In the genomic region with DNA sequence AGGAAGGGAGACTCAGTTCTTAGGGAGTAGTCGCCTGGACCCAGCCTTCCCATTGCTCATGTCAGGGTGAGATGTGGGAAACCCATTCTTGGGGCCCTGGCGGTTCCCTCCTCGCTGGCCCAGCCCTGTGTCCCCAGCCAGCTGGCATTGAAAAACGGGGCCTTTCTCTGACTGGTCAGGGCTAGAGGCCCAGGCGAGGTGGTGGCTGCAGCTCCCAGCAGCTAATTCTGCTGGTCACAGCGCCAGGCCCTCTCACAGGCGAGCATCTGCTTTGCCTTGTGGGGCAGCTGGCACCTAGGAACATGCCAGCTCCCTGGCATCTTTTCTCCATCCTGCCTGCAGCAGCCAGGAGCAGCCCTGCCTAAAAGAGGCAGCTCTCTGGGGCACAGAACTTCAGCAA, we compare ENCODE assay signal across 22 cellular contexts. TPM values are rescaled to one million over a fixed set of nuclear protein-coding genes. Genes with fewer than 3 reads are reported as not detected.
DNase-seq lines count a peak whose midpoint lies in the region; ATAC-seq and TF ChIP-seq lines count a peak whose summit lies in the region.
"Had no signal": no experiment of that assay in that cellular context is flagged by ENCODE, and none has a peak within 500 bp of the region (broad histone marks: within the 10 kb centered on the region; RNA-seq: fewer than 3 reads in every experiment).

No MANE protein-coding gene starts in this region.

- ATAC-seq in T-helper 17 cell = peak; percentile 11
- ATAC-seq in naive thymus-derived CD8-positive, alpha-beta T cell = no peak
- ATAC-seq in HG02981 (IDR thresholded peaks at IDR 0.05; ENCODE audit: unreplicated experiment) = no peak
- ATAC-seq: activated CD8-positive, alpha-beta memory T cell treated with anti-CD3 and anti-CD28 coated beads, Interleukin-2, amount 10 ng/mL, durations not matched to agents 7 days and 5 days; K562; left lung; stimulated activated naive CD8-positive, alpha-beta T cell treated with anti-CD3 and anti-CD28 coated beads, Interleukin-15, Interleukin-2, amounts not matched to agents 100 U/mL and 50 U/mL, for 24 hours had no signal

- no peak for TF ChIP-seq CTCF in chondrocyte (IDR thresholded peaks at IDR 0.05)

- DNase-seq in Ammon's horn (ENCODE audit: low spot score) (peak; percentile 78), T-helper 17 cell (no peak), head of caudate nucleus (peak; percentile 26 to 85 (median 65)), chondrocyte (ENCODE audit: low spot score) (no peak), NCI-H526 (lab: John Stamatoyannopoulos, UW) (no peak)
- DNase-seq in naive thymus-derived CD8-positive, alpha-beta T cell = no peak
- no peak for DNase-seq in effector CD8-positive, alpha-beta T cell (lab: John Stamatoyannopoulos, UW)
- DNase-seq: ACHN; activated B cell treated with CpG ODN at 0.5 μM for 24 hours; activated CD8-positive, alpha-beta memory T cell treated with anti-CD3 and anti-CD28 coated beads, Interleukin-2, amount 10 ng/mL, durations not matched to agents 7 days and 5 days; activated naive CD4-positive, alpha-beta T cell treated with anti-CD3 and anti-CD28 coated beads, Interleukin-2, amount 50 U/mL, for 16 hours; DMS153; GOT3; left lung; NCI-H1417 treated with DMSO at 0.1 percent for 48 hours; PC-9; small intestine; stimulated activated naive CD8-positive, alpha-beta T cell treated with anti-CD3 and anti-CD28 coated beads, Interleukin-15, Interleukin-2, amounts not matched to agents 100 U/mL and 50 U/mL, for 24 hours had no signal

- peak overlapping the region; percentile 84 for H3K4me3 Mint-ChIP-seq in T-helper 17 cell
- peak overlapping the region in 6 of 10 donors; percentile 44 to 71 (median 56) for H3K4me3 Mint-ChIP-seq in naive thymus-derived CD8-positive, alpha-beta T cell
- no peak overlapping the region for H3K4me3 Mint-ChIP-seq in chondrocyte (ENCODE audit: unreplicated experiment)
- H3K4me3 Mint-ChIP-seq: activated B cell treated with CpG ODN at 0.5 μM for 24 hours; activated CD8-positive, alpha-beta memory T cell treated with anti-CD3 and anti-CD28 coated beads, Interleukin-2, amount 10 ng/mL, durations not matched to agents 7 days and 5 days; central memory CD8-positive, alpha-beta T cell; neural crest cell had no signal

- intact Hi-C loops in head of caudate nucleus (cut with DNase I) = no loop called here

- H3K27ac Mint-ChIP-seq in T-helper 17 cell (peak overlapping the region; percentile 97), chondrocyte (ENCODE audit: unreplicated experiment) (no peak overlapping the region)
- H3K27ac Mint-ChIP-seq in naive thymus-derived CD8-positive, alpha-beta T cell = peak overlapping the region in 8 of 10 donors; percentile 9 to 93 (median 72)
- H3K27ac Mint-ChIP-seq: activated B cell treated with CpG ODN at 0.5 μM for 24 hours; activated CD8-positive, alpha-beta memory T cell treated with anti-CD3 and anti-CD28 coated beads, Interleukin-2, amount 10 ng/mL, durations not matched to agents 7 days and 5 days had no signal

- H3K4me1 Mint-ChIP-seq in T-helper 17 cell (peaks cover 43% of the 10 kb centered on the region), chondrocyte (ENCODE audit: low read depth) (peaks cover 14% of the 10 kb centered on the region)
- H3K4me1 Mint-ChIP-seq in naive thymus-derived CD8-positive, alpha-beta T cell = peaks cover 15 to 31% (median 20%) of the 10 kb centered on the region in 4 donors
- H3K4me1 Mint-ChIP-seq: activated B cell treated with CpG ODN at 0.5 μM for 24 hours had no signal

- no peaks in the 10 kb centered on the region for H3K9me3 Mint-ChIP-seq in naive thymus-derived CD8-positive, alpha-beta T cell
- peaks cover under 1% of the 10 kb centered on the region for H3K9me3 Mint-ChIP-seq in chondrocyte (ENCODE audit: low read depth)
- H3K9me3 Mint-ChIP-seq: activated B cell treated with CpG ODN at 0.5 μM for 24 hours; central memory CD8-positive, alpha-beta T cell; neural crest cell had no signal

- POLR2A ChIA-PET in naive thymus-derived CD8-positive, alpha-beta T cell (lab: Charles Lee) = no interaction called here

- no peaks in the 10 kb centered on the region for H3K36me3 Mint-ChIP-seq in T-helper 17 cell (ENCODE audit: low read depth)
- H3K36me3 Mint-ChIP-seq in naive thymus-derived CD8-positive, alpha-beta T cell = peaks cover 0 to 2% (median 0%) of the 10 kb centered on the region in 3 donors
- no peaks in the 10 kb centered on the region for H3K36me3 Mint-ChIP-seq in chondrocyte (ENCODE audit: low read depth)
- H3K36me3 Mint-ChIP-seq: activated CD8-positive, alpha-beta memory T cell treated with anti-CD3 and anti-CD28 coated beads, Interleukin-2, amount 10 ng/mL, durations not matched to agents 7 days and 5 days had no signal

- no peaks in the 10 kb centered on the region for H3K27me3 Mint-ChIP-seq in T-helper 17 cell
- H3K27me3 Mint-ChIP-seq in naive thymus-derived CD8-positive, alpha-beta T cell = peaks cover 0 to 4% (median 0%) of the 10 kb centered on the region in 5 donors
- peaks cover 2% of the 10 kb centered on the region for H3K27me3 Mint-ChIP-seq in chondrocyte (ENCODE audit: low read depth)
- H3K27me3 Mint-ChIP-seq: activated B cell treated with CpG ODN at 0.5 μM for 24 hours; activated CD8-positive, alpha-beta memory T cell treated with anti-CD3 and anti-CD28 coated beads, Interleukin-2, amount 10 ng/mL, durations not matched to agents 7 days and 5 days; central memory CD8-positive, alpha-beta T cell had no signal

- H3K9me3 ChIP-seq in T-helper 17 cell (ENCODE audit: control insufficient read depth, low read length, poor library complexity, severe bottlenecking) = no peaks in the 10 kb centered on the region
- H3K9me3 ChIP-seq: left lung had no signal

RNA-seq across cellular contexts. Expression of gene TSPAN18, which starts 20.1 kb away (rescaled TPM):
- 10 to 100 TPM; 79.8 to 93.2 TPM for total RNA-seq in T-helper 17 cell
- 1 to 10 TPM; 1.3 to 1.5 TPM for total RNA-seq in naive thymus-derived CD8-positive, alpha-beta T cell
- polyA plus RNA-seq in naive thymus-derived CD8-positive, alpha-beta T cell = 1 to 10 TPM in 2 of 3 donors, under 1 TPM in 1; 0.73 to 5.5 (median 4.1) TPM
- total RNA-seq in chondrocyte = 4.0 to 4.9 TPM (median 4.6 TPM) in 3 replicates
- total RNA-seq: PC-9 had no signal

Comparison
In these comparisons a context has a peak if more than half of its experiments do, and no peak if none do; other contexts are left out.
1. DNase-seq: peak in Ammon's horn (single experiment) and head of caudate nucleus (42 of 42); none in T-helper 17 cell (0 of 3), naive thymus-derived CD8-positive, alpha-beta T cell (0 of 10), chondrocyte (single experiment), effector CD8-positive, alpha-beta T cell (single experiment) and NCI-H526 (0 of 2).
2. RNA of gene TSPAN18, which starts 20.1 kb away (total RNA-seq): 79.8 to 93.2 TPM in T-helper 17 cell; 4.0 to 4.9 TPM in chondrocyte and 1.3 to 1.5 TPM in naive thymus-derived CD8-positive, alpha-beta T cell; every median in the first group is over 10 times any median in the second.